ENCODE assay signal across 9 cellular contexts in genomic region chr6:133889557-133890301, GRCh38. TPM values are rescaled to one million over a fixed set of nuclear protein-coding genes. Genes with fewer than 3 reads are reported as not detected.
DNase-seq lines count a peak whose midpoint lies in the region; ATAC-seq and TF ChIP-seq lines count a peak whose summit lies in the region.
"Had no signal": no experiment of that assay in that cellular context is flagged by ENCODE, and none has a peak within 500 bp of the region (broad histone marks: within the 10 kb centered on the region; RNA-seq: fewer than 3 reads in every experiment).

No MANE protein-coding gene starts in this region.

- WGBS in gastroesophageal sphincter (ENCODE audit: low coverage in 1 of 2), 2 donors = 5 to 7% methylated on average over 3 to 11 of the region's 53 CpGs

- peak overlapping the region in 3 of 4 donors; percentile 20 to 67 (median 59) for H3K4me3 Mint-ChIP-seq in CD4-positive, CD25-positive, alpha-beta regulatory T cell
- peak overlapping the region; percentile 60 for H3K4me3 Mint-ChIP-seq in activated B cell treated with CpG ODN at 0.5 μM for 24 hours

- TF ChIP-seq CTCF in activated B cell treated with CpG ODN at 0.5 μM for 24 hours (IDR thresholded peaks at IDR 0.05) (no peak), gastroesophageal sphincter (IDR thresholded peaks at IDR 0.05) (peak in 1 of 4 experiments; percentile 19)

- H3K9me3 Mint-ChIP-seq in CD4-positive, CD25-positive, alpha-beta regulatory T cell = peaks cover 0 to 1% (median 0%) of the 10 kb centered on the region in 7 donors
- no peaks in the 10 kb centered on the region for H3K9me3 Mint-ChIP-seq in activated B cell treated with CpG ODN at 0.5 μM for 24 hours

- H3K4me1 ChIP-seq in CD4-positive, CD25-positive, alpha-beta regulatory T cell (ENCODE audit: control insufficient read depth, insufficient read depth, low read length, poor library complexity, severe bottlenecking) = peaks cover 25% of the 10 kb centered on the region
- H3K4me1 ChIP-seq in gastroesophageal sphincter = peaks cover 0 to 54% (median 17%) of the 10 kb centered on the region in 3 donors

- no peak overlapping the region for H3K4me3 ChIP-seq in CD4-positive, CD25-positive, alpha-beta regulatory T cell (ENCODE audit: low read depth, low read length)
- peak overlapping the region; percentile 56 to 62 for H3K4me3 ChIP-seq in gastroesophageal sphincter

- peak in 1 of 2 donors; percentile 21 for TF ChIP-seq POLR2A in gastroesophageal sphincter (IDR thresholded peaks at IDR 0.05)

- POLR2A ChIA-PET in activated B cell treated with CpG ODN at 0.5 μM for 24 hours (lab: Charles Lee) = no interaction called here

- H3K27ac ChIP-seq in CD4-positive, CD25-positive, alpha-beta regulatory T cell (ENCODE audit: insufficient read depth, low read length, poor library complexity, severe bottlenecking) = no peak overlapping the region
- peak overlapping the region; percentile 64 to 93 (median 90) for H3K27ac ChIP-seq in gastroesophageal sphincter

- no peaks in the 10 kb centered on the region for H3K36me3 ChIP-seq in CD4-positive, CD25-positive, alpha-beta regulatory T cell (ENCODE audit: control insufficient read depth, insufficient read depth, low read length)
- H3K36me3 ChIP-seq in gastroesophageal sphincter = no peaks in the 10 kb centered on the region

- no peak overlapping the region for H3K27ac Mint-ChIP-seq in CD4-positive, CD25-positive, alpha-beta regulatory T cell
- no peak overlapping the region for H3K27ac Mint-ChIP-seq in activated B cell treated with CpG ODN at 0.5 μM for 24 hours

- peaks cover 72% of the 10 kb centered on the region for H3K27me3 ChIP-seq in CD4-positive, CD25-positive, alpha-beta regulatory T cell (ENCODE audit: control insufficient read depth, insufficient read depth, low read length)
- H3K27me3 ChIP-seq in gastroesophageal sphincter = peaks cover 53% of the 10 kb centered on the region

- no peak for TF ChIP-seq EP300 in gastroesophageal sphincter (IDR thresholded peaks at IDR 0.05)

- ATAC-seq in CD4-positive, CD25-positive, alpha-beta regulatory T cell (ENCODE audit: low read depth in 2 of 2) = no peak
- ATAC-seq in activated B cell treated with CpG ODN at 0.5 μM for 24 hours (ENCODE audit: low read depth) = peak; percentile 31
- ATAC-seq in gastroesophageal sphincter = peak; percentile 27
- ATAC-seq in HG03095 (IDR thresholded peaks at IDR 0.05; ENCODE audit: unreplicated experiment) = no peak

- H3K9me3 ChIP-seq in CD4-positive, CD25-positive, alpha-beta regulatory T cell (ENCODE audit: control insufficient read depth in 2 of 2, low read length in 2 of 2) = no peaks in the 10 kb centered on the region
- H3K9me3 ChIP-seq in gastroesophageal sphincter = no peaks in the 10 kb centered on the region

- DNase-seq in CD4-positive, CD25-positive, alpha-beta regulatory T cell = no peak
- DNase-seq in activated B cell treated with CpG ODN at 0.5 μM for 24 hours = no peak
- peak; percentile 26 for DNase-seq in non-pigmented ciliary epithelial cell (ENCODE audit: low read depth)
- DNase-seq in NCI-H510A (lab: John Stamatoyannopoulos, UW) = no peak
- no peak for DNase-seq in OCI-M2 (lab: John Stamatoyannopoulos, UW; ENCODE audit: unreplicated experiment)
- no peak for DNase-seq in dermis blood vessel endothelial cell
- DNase-seq: DMS79 treated with DMSO at 0.1 percent for 48 hours had no signal

- CTCF ChIA-PET in activated B cell treated with CpG ODN at 0.5 μM for 24 hours (lab: Charles Lee) = no interaction called here

- intact Hi-C loops in activated B cell treated with CpG ODN at 0.5 μM for 24 hours (cut with micrococcal nuclease) = no loop called here

- H3K36me3 Mint-ChIP-seq in CD4-positive, CD25-positive, alpha-beta regulatory T cell = no peaks in the 10 kb centered on the region
- H3K36me3 Mint-ChIP-seq in activated B cell treated with CpG ODN at 0.5 μM for 24 hours (ENCODE audit: low read depth) = no peaks in the 10 kb centered on the region

- H3K4me1 Mint-ChIP-seq in CD4-positive, CD25-positive, alpha-beta regulatory T cell = peaks cover 16 to 44% (median 30%) of the 10 kb centered on the region in 4 donors
- peaks cover 30% of the 10 kb centered on the region for H3K4me1 Mint-ChIP-seq in activated B cell treated with CpG ODN at 0.5 μM for 24 hours

- peaks cover 93% of the 10 kb centered on the region for H3K27me3 Mint-ChIP-seq in CD4-positive, CD25-positive, alpha-beta regulatory T cell
- H3K27me3 Mint-ChIP-seq in activated B cell treated with CpG ODN at 0.5 μM for 24 hours = peaks cover 75% of the 10 kb centered on the region

RNA-seq across cellular contexts. Expression of gene TCF21, which starts 0.8 kb away (rescaled TPM):
- total RNA-seq in CD4-positive, CD25-positive, alpha-beta regulatory T cell = not detected
- polyA plus RNA-seq in CD4-positive, CD25-positive, alpha-beta regulatory T cell = not detected
- total RNA-seq in activated B cell treated with CpG ODN at 0.5 μM for 24 hours = not detected in 2 replicates
- 10 to 100 TPM; 13.5 to 36.9 (median 22.2) TPM for total RNA-seq in gastroesophageal sphincter
- total RNA-seq in dermis blood vessel endothelial cell = not detected in 2 replicates

Comparison
In these comparisons a context has a peak if more than half of its experiments do, and no peak if none do; other contexts are left out.
1. ATAC-seq: peak in activated B cell treated with CpG ODN at 0.5 μM for 24 hours (single experiment) and gastroesophageal sphincter (single experiment); none in CD4-positive, CD25-positive, alpha-beta regulatory T cell (0 of 2) and HG03095 (single experiment).
2. RNA of gene TCF21, which starts 0.8 kb away (total RNA-seq): 13.5 to 36.9 TPM in gastroesophageal sphincter; not detected in CD4-positive, CD25-positive, alpha-beta regulatory T cell (single experiment), not detected in activated B cell treated with CpG ODN at 0.5 μM for 24 hours and not detected in dermis blood vessel endothelial cell; every median in the first group is over 10 times any median in the second.